In the genomic region with DNA sequence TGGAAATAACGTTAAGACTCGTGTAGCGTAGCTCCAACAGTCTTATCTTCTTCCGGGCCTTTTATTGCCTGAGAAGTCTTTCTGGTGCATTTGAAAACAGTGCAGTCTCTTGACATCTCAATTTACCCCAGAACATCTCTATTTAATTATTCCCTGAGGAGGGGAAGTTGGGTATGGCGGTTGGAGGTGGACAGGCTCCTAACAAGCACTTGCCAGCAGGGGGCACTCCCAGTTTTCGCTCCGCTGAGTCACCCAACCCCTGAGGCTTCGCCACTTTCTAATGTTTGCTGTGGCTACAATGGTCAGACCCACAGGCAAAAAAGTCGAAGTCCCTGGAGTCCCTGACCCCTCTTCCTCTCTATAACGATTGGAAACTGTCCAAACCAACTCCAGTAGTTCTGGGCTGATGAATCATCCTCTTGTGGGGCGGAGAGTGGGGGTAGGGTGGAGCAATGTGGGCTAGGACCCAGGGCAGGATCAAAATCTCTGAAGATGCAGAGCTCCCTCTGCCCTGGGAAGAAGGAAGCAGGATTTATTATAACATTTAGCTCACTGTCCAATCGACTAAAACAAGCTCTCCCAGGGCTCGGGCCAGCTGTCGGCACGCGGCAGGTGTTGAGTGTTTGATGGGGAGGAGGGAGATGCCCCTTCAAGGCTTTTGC, we compare ENCODE assay signal across 7 cellular contexts.
DNase-seq lines count a peak whose midpoint lies in the region; FAIRE-seq and TF ChIP-seq lines count a peak whose summit lies in the region.

No MANE protein-coding gene starts in this region.

- POLR2A ChIA-PET in HEK293T (lab: Yijun Ruan, JAX): no interaction called here
- POLR2A ChIA-PET in endothelial cell of umbilical vein (lab: Charles Lee): no interaction called here

- H3K36me3 ChIP-seq in endothelial cell of umbilical vein (ENCODE audit: control insufficient read depth in 2 of 2, extremely low read depth in 1 of 2, insufficient read depth in 2 of 2, low read length in 2 of 2) (no peaks in the 10 kb centered on the region), mesodermal cell (ENCODE audit: control insufficient read depth, insufficient read depth, low read length) (no peaks in the 10 kb centered on the region)

- FAIRE-seq in endothelial cell of umbilical vein (lab: Jason Lieb, UNC): no peak

- H3K27ac ChIP-seq in endothelial cell of umbilical vein (ENCODE audit: insufficient read depth, low read depth, low read length) (no peak overlapping the region), mesodermal cell (ENCODE audit: low read depth, low read length, severe bottlenecking) (peak overlapping the region; percentile 51)

- dilution Hi-C loops in endothelial cell of umbilical vein (cut with MboI; ENCODE audit: extremely low pct_ligation_motif_present, low sequenced_read_pairs): no loop called here

- H3K9me3 ChIP-seq in endothelial cell of umbilical vein (replicated peaks; ENCODE audit: control insufficient read depth, insufficient read depth, low read length) (no peaks in the 10 kb centered on the region), mesodermal cell (ENCODE audit: control insufficient read depth, low read length) (no peaks in the 10 kb centered on the region)

- H3K27me3 ChIP-seq in endothelial cell of umbilical vein (ENCODE audit: control insufficient read depth in 2 of 2, insufficient read depth in 2 of 2, low read length in 2 of 2): no peaks in the 10 kb centered on the region

- H4K20me1 ChIP-seq in endothelial cell of umbilical vein (replicated peaks; ENCODE audit: control insufficient read depth, extremely low read depth, insufficient read depth, low read length): no peaks in the 10 kb centered on the region

- no peak for TF ChIP-seq POLR2A in endothelial cell of umbilical vein (IDR thresholded peaks at IDR 0.05; ENCODE audit: low read depth, low read length)

- peak; percentile 17 for DNase-seq in GM04503 (ENCODE audit: low read depth)
- peak; percentile 73 for DNase-seq in HEK293T (ENCODE audit: extremely low spot score)
- peak; percentile 15 for DNase-seq in NOMO-1 treated with dmso at 0.1 percent for 144 hours (lab: John Stamatoyannopoulos, UW; ENCODE audit: unreplicated experiment)
- peak; percentile 53 for DNase-seq in endothelial cell of umbilical vein (ENCODE audit: low read depth, low spot score)
- DNase-seq in NCI-H1694 (lab: John Stamatoyannopoulos, UW): no peak
- no peak for DNase-seq in NCI-H345 treated with DMSO at 0.1 percent for 48 hours (lab: John Stamatoyannopoulos, UW; ENCODE audit: unreplicated experiment)

- H3K9ac ChIP-seq in endothelial cell of umbilical vein (replicated peaks; ENCODE audit: extremely low read depth, insufficient read depth, low read length): no peak overlapping the region

- TF ChIP-seq CTCF in endothelial cell of umbilical vein (IDR thresholded peaks at IDR 0.05; ENCODE audit: extremely low read depth in 1 of 2, insufficient read depth in 1 of 2, low read depth in 1 of 2, low read length in 2 of 2): peak; percentile 42 to 45

- BruUV-seq in endothelial cell of umbilical vein (replicated peaks; lab: Mats Ljungman, UMichigan): no TSS peak

- no peaks in the 10 kb centered on the region for H3K9me1 ChIP-seq in endothelial cell of umbilical vein (replicated peaks; ENCODE audit: control insufficient read depth, extremely low read depth, insufficient read depth, low read length)

- peak overlapping the region; percentile 24 for H2AFZ ChIP-seq in endothelial cell of umbilical vein (ENCODE audit: low read depth, low read length)

- H3K79me2 ChIP-seq in endothelial cell of umbilical vein (ENCODE audit: control insufficient read depth, insufficient read depth, low read length): no peaks in the 10 kb centered on the region

- WGBS in mesodermal cell (ENCODE audit: insufficient coverage in 2 of 2), 2 experiments: 70 to 81% methylated on average over 9 to 11 of the region's 16 CpGs

- H3K4me3 ChIP-seq in endothelial cell of umbilical vein (replicated peaks in 1 of 3; ENCODE audit: insufficient read depth in 1 of 3, low read depth in 1 of 3, low read length in 3 of 3) (no peak overlapping the region), mesodermal cell (ENCODE audit: extremely low read depth, insufficient read depth, low read length, poor library complexity, severe bottlenecking) (no peak overlapping the region)

- H3K4me1 ChIP-seq in endothelial cell of umbilical vein (ENCODE audit: control insufficient read depth, extremely low read depth, insufficient read depth, low read length): peaks cover 8% of the 10 kb centered on the region
- H3K4me1 ChIP-seq in mesodermal cell (ENCODE audit: control insufficient read depth, insufficient read depth, low read length, poor library complexity, severe bottlenecking): peaks cover 7% of the 10 kb centered on the region

- CTCF ChIA-PET in HEK293T (lab: Yijun Ruan, JAX): interaction anchor here (0.6 to 1.8 kb wide), 4 partner anchors 22 to 492 kb away, joined by 3 to 4 read pairs (median 3); no protein-coding TSS in a partner anchor
- CTCF ChIA-PET in endothelial cell of umbilical vein (lab: Charles Lee): interaction anchor here (1.0 to 1.8 kb wide), 3 partner anchors 99 to 690 kb away, joined by 3 to 5 read pairs (median 5); no protein-coding TSS in a partner anchor

- intact Hi-C loops in endothelial cell of umbilical vein (cut with micrococcal nuclease): loop anchor here (1.0 to 5.0 kb wide), 4 partner anchors 99 to 690 kb away; no protein-coding TSS in a partner anchor

- H3K4me2 ChIP-seq in endothelial cell of umbilical vein (ENCODE audit: insufficient read depth, low read length): no peak overlapping the region

TF ChIP-seq in HEK293T, 16 proteins besides CTCF, POLR2A, EP300 and RAD21:
- TF ChIP-seq L3MBTL2 (conservative IDR thresholded peaks at IDR 0.05): no peak
- TF ChIP-seq NFRKB (IDR thresholded peaks at IDR 0.05): no peak
- TF ChIP-seq, protein P1, sequence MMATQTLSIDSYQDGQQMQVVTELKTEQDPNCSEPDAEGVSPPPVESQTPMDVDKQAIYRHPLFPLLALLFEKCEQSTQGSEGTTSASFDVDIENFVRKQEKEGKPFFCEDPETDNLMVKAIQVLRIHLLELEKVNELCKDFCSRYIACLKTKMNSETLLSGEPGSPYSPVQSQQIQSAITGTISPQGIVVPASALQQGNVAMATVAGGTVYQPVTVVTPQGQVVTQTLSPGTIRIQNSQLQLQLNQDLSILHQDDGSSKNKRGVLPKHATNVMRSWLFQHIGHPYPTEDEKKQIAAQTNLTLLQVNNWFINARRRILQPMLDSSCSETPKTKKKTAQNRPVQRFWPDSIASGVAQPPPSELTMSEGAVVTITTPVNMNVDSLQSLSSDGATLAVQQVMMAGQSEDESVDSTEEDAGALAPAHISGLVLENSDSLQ (IDR thresholded peaks at IDR 0.05): 0 out of 2 replicates have a peak, but pooled peaks have one; percentile 20
- TF ChIP-seq ELF4 (IDR thresholded peaks at IDR 0.05): no peak
- no peak for TF ChIP-seq ZNF384 (IDR thresholded peaks at IDR 0.05)

TF ChIP-seq in endothelial cell of umbilical vein, 7 proteins besides CTCF, POLR2A, EP300 and RAD21:
- peak; percentile 68 for TF ChIP-seq FOS (IDR thresholded peaks at IDR 0.05; ENCODE audit: borderline replicate concordance, insufficient read depth, low read length)
- TF ChIP-seq JUN (IDR thresholded peaks at IDR 0.05; ENCODE audit: borderline replicate concordance, insufficient read depth, insufficient read length, low read depth): no peak

Comparison
In these comparisons a context has a peak if more than half of its experiments do, and no peak if none do; other contexts are left out.
1. DNase-seq: peak in GM04503 (single experiment), HEK293T (single experiment), NOMO-1 treated with dmso at 0.1 percent for 144 hours (single experiment) and endothelial cell of umbilical vein (single experiment); none in NCI-H1694 (single experiment) and NCI-H345 treated with DMSO at 0.1 percent for 48 hours (single experiment).